ENCODE assay signal across 8 cellular contexts in the genomic region with DNA sequence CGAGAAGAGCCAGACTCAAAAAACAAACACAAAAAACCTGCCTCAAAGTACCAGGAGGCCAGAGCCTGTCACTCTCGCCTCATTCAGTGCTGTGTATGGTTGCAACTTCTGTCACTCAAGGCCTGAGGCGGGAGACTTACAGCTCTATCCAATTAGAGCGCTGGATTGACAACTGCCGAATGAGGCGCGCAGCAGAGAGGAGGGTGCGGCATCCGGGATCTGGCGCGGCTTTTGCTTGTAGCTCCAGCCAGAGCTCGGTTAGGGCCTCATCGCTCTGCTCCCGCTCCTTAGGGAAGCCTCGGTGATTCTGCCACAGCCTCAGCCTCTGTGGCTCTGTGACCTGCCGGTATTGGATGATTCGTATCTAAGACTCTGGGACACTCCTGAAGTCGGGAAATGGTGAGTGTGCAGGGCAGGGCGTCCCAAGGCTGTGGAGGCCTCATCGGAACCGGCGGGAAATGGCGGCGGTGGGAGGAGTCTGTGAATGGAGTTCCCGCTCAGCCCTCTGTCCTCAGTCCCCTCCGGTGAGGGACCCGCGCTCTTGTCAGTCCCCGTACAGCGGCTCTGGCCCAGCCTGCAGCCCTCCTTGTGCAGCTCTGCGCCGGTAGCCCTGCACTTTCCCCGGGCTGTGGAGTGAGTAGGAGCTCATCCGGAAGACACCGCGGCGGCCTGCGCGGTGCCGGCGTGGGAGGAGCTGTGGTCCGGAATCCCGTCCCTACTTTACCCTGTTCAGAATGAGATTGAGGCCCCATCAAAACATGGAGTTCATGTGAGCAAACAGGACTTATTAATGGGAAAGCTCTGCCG. TPM values are rescaled to one million over a fixed set of nuclear protein-coding genes. Genes with fewer than 3 reads are reported as not detected.
DNase-seq lines count a peak whose midpoint lies in the region; ATAC-seq and TF ChIP-seq lines count a peak whose summit lies in the region.

A gene (plus strand): TSS at position 227 of the 807 bp plus-strand sequence. CDS start 170 bp downstream, at position 397.

- intact Hi-C loops in activated T-helper 2 cell treated with anti-CD3 and anti-CD28 coated beads, Interferon-gamma antibody, Interleukin-2, Interleukin-4, amounts not matched to agents 10 μg/mL and 5 μg/mL and 100 μg/mL, durations not matched to agents 14 hours and 24 hours and 36 hours (cut with micrococcal nuclease), result loop anchor here (2.0 kb wide), 1 partner anchor 212 kb away; a partner anchor contains a TSS
- intact Hi-C loops in natural killer cell (cut with micrococcal nuclease), result loop anchor here (5.0 kb wide), 1 partner anchor 213 kb away; a partner anchor contains a TSS

- peak within 1 kb of the TSS; percentile 96 for H3K4me3 Mint-ChIP-seq in activated T-helper 2 cell treated with anti-CD3 and anti-CD28 coated beads, Interferon-gamma antibody, Interleukin-2, Interleukin-4, amounts not matched to agents 10 μg/mL and 5 μg/mL and 100 μg/mL, durations not matched to agents 14 hours and 24 hours and 36 hours (ENCODE audit: low read depth)
- H3K4me3 Mint-ChIP-seq in natural killer cell, result peak within 1 kb of the TSS; percentile 99

- no peak for TF ChIP-seq CTCF in fibroblast of mammary gland (conservative IDR thresholded peaks at IDR 0.05; ENCODE audit: control insufficient read depth, insufficient read depth, low read depth, low read length)
- TF ChIP-seq CTCF in natural killer cell (IDR thresholded peaks at IDR 0.05), result no peak

- peak within 1 kb of the TSS; percentile 97 for H3K27ac Mint-ChIP-seq in activated T-helper 2 cell treated with anti-CD3 and anti-CD28 coated beads, Interferon-gamma antibody, Interleukin-2, Interleukin-4, amounts not matched to agents 10 μg/mL and 5 μg/mL and 100 μg/mL, durations not matched to agents 14 hours and 24 hours and 36 hours
- H3K27ac Mint-ChIP-seq in natural killer cell, result peak within 1 kb of the TSS; percentile 99

- H3K4me1 Mint-ChIP-seq in activated T-helper 2 cell treated with anti-CD3 and anti-CD28 coated beads, Interferon-gamma antibody, Interleukin-2, Interleukin-4, amounts not matched to agents 10 μg/mL and 5 μg/mL and 100 μg/mL, durations not matched to agents 14 hours and 24 hours and 36 hours (ENCODE audit: low read depth), result peaks cover 24% of the 10 kb centered on the region
- peaks cover 53 to 54% of the 10 kb centered on the region in 2 donors for H3K4me1 Mint-ChIP-seq in natural killer cell

- H3K36me3 Mint-ChIP-seq in activated T-helper 2 cell treated with anti-CD3 and anti-CD28 coated beads, Interferon-gamma antibody, Interleukin-2, Interleukin-4, amounts not matched to agents 10 μg/mL and 5 μg/mL and 100 μg/mL, durations not matched to agents 14 hours and 24 hours and 36 hours (ENCODE audit: low read depth), result peaks cover 54% of the 10 kb centered on the region
- H3K36me3 Mint-ChIP-seq in natural killer cell, result no peaks in the 10 kb centered on the region

- H3K27me3 Mint-ChIP-seq in activated T-helper 2 cell treated with anti-CD3 and anti-CD28 coated beads, Interferon-gamma antibody, Interleukin-2, Interleukin-4, amounts not matched to agents 10 μg/mL and 5 μg/mL and 100 μg/mL, durations not matched to agents 14 hours and 24 hours and 36 hours (ENCODE audit: low read depth), result no peaks in the 10 kb centered on the region
- no peaks in the 10 kb centered on the region for H3K27me3 Mint-ChIP-seq in natural killer cell (ENCODE audit: low read depth in 2 of 2)

- ATAC-seq in GM21447 (IDR thresholded peaks at IDR 0.05; ENCODE audit: unreplicated experiment) (peak; percentile 98), natural killer cell (peak; percentile 86 to 96 (median 89))

- peak within 1 kb of the TSS; percentile 71 for H3K4me3 ChIP-seq in fibroblast of mammary gland (ENCODE audit: control insufficient read depth, low read depth, low read length)

- peak; percentile 98 for DNase-seq in DMS 273 (lab: John Stamatoyannopoulos, UW; ENCODE audit: unreplicated experiment)
- DNase-seq in HuH-7.5 (ENCODE audit: low spot score), result peak; percentile 93
- peak; percentile 98 for DNase-seq in RKO (ENCODE audit: low spot score)
- peak; percentile 93 for DNase-seq in activated T-helper 2 cell treated with anti-CD3 and anti-CD28 coated beads, Interferon-gamma antibody, Interleukin-2, Interleukin-4, amounts not matched to agents 10 μg/mL and 5 μg/mL and 100 μg/mL, durations not matched to agents 14 hours and 24 hours and 36 hours (ENCODE audit: low spot score)
- DNase-seq in fibroblast of mammary gland (ENCODE audit: low read depth), result peak; percentile 98
- peak; percentile 87 for DNase-seq in natural killer cell
- DNase-seq in stimulated activated naive CD4-positive, alpha-beta T cell (lab: John Stamatoyannopoulos, UW), result peak; percentile 83 to 92 (median 90)

- H3K9me3 Mint-ChIP-seq in activated T-helper 2 cell treated with anti-CD3 and anti-CD28 coated beads, Interferon-gamma antibody, Interleukin-2, Interleukin-4, amounts not matched to agents 10 μg/mL and 5 μg/mL and 100 μg/mL, durations not matched to agents 14 hours and 24 hours and 36 hours, result peaks cover 37% of the 10 kb centered on the region
- H3K9me3 Mint-ChIP-seq in natural killer cell, result peaks cover 0 to 2% of the 10 kb centered on the region in 2 donors

RNA-seq across cellular contexts. Expression of the gene that starts here (rescaled TPM):
- 8.6 and 8.8 TPM in 2 replicates for total RNA-seq in activated T-helper 2 cell treated with anti-CD3 and anti-CD28 coated beads, Interferon-gamma antibody, Interleukin-2, Interleukin-4, amounts not matched to agents 10 μg/mL and 5 μg/mL and 100 μg/mL, durations not matched to agents 14 hours and 24 hours and 36 hours
- total RNA-seq in natural killer cell, result 10 to 100 TPM in 2 of 3 donors, 1 to 10 TPM in 1; 7.9 to 16.1 (median 15.1) TPM

Comparison
In these comparisons a context has a peak if more than half of its experiments do, and no peak if none do; other contexts are left out.
1. Peak in every context shown above with its lines: DNase-seq, ATAC-seq and H3K4me3 ChIP-seq.